ENCODE assay signal across 27 cellular contexts in the genomic region with DNA sequence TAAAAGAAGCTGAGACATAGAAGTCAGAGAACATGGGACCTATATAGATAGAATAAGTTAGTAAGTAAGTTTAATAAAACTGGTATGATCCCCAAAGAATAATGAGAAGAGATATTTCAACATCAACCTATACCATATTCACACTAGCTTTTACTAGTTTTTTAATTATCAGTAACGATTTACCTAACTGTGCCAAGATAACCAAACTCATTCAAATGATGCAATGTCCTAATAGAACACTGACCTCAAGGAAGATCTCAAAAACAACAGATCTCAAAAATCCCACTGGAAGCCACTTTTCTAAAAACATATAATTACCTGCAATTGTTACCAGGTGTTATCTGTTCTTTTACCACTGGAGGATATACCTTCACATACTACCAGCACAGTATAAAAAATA. TPM values are rescaled to one million over a fixed set of nuclear protein-coding genes. Genes with fewer than 3 reads are reported as not detected.
DNase-seq lines count a peak whose midpoint lies in the region; ATAC-seq, FAIRE-seq and TF ChIP-seq lines count a peak whose summit lies in the region.
"Had no signal": no experiment of that assay in that cellular context is flagged by ENCODE, and none has a peak within 500 bp of the region (broad histone marks: within the 10 kb centered on the region; RNA-seq: fewer than 3 reads in every experiment).

No MANE protein-coding gene starts in this region.

- WGBS in right lobe of liver (ENCODE audit: insufficient coverage, low coverage, low lambda C conversion rate, missing lambda C conversion rate), result 40% methylated on average over 1 of the region's 1 CpG
- 96% methylated on average over 1 of the region's 1 CpG for WGBS in HepG2 (ENCODE audit: low lambda C conversion rate)

- H3K79me2 ChIP-seq in HepG2 (ENCODE audit: insufficient read depth, low read length), result peaks cover 9% of the 10 kb centered on the region

- no peak for DNase-seq in right lobe of liver
- DNase-seq in HepG2 (ENCODE audit: low spot score), result no peak
- no peak for DNase-seq in WTC11 (ENCODE audit: low spot score)
- no peak for DNase-seq in endothelial cell (ENCODE audit: low spot score)
- DNase-seq in mesothelial cell of epicardium (ENCODE audit: low spot score in 2 of 2, unreplicated experiment in 2 of 2), result no peak
- DNase-seq in activated CD4-positive, alpha-beta T cell treated with anti-CD3 and anti-CD28 coated beads for 4 hours, result no peak
- DNase-seq in uterus, result no peak
- DNase-seq: 8988T; ACHN; BE2C; CD4-positive, alpha-beta T cell; CD8-positive, alpha-beta memory T cell; DMS 273 treated with DMSO at 0.1 percent for 48 hours; DMS79; EL; GDM1; GM23248; H9; HFFc6 had no signal

- H3K4me3 Mint-ChIP-seq in WTC11, result no peak overlapping the region
- H3K4me3 Mint-ChIP-seq in endothelial cell (ENCODE audit: unreplicated experiment), result no peak overlapping the region
- no peak overlapping the region for H3K4me3 Mint-ChIP-seq in mesothelial cell of epicardium
- no peak overlapping the region for H3K4me3 Mint-ChIP-seq in stimulated activated memory B cell treated with anti-CD40 and anti-IgM and Interleukin-4, amounts not matched to agents 10 μg/mL and 1 μg/mL and 100 μg/mL, for 72 hours
- H3K4me3 Mint-ChIP-seq: CD14-positive monocyte; CD4-positive, alpha-beta T cell; H9; HFFc6 had no signal

- no peak for TF ChIP-seq CTCF in right lobe of liver (IDR thresholded peaks at IDR 0.05)
- TF ChIP-seq CTCF in HepG2 (CRISPR knock-in tag; IDR thresholded peaks at IDR 0.05), result no peak
- TF ChIP-seq CTCF in WTC11 (IDR thresholded peaks at IDR 0.05), result no peak
- no peak for TF ChIP-seq CTCF in endothelial cell (IDR thresholded peaks at IDR 0.05; ENCODE audit: unreplicated experiment)
- TF ChIP-seq CTCF in mesothelial cell of epicardium (IDR thresholded peaks at IDR 0.05; ENCODE audit: unreplicated experiment), result no peak
- TF ChIP-seq CTCF in uterus (IDR thresholded peaks at IDR 0.05), result no peak

- H3K4me1 Mint-ChIP-seq in WTC11, result no peaks in the 10 kb centered on the region
- peaks cover 8% of the 10 kb centered on the region for H3K4me1 Mint-ChIP-seq in endothelial cell (ENCODE audit: unreplicated experiment)
- peaks cover 4% of the 10 kb centered on the region for H3K4me1 Mint-ChIP-seq in mesothelial cell of epicardium
- peaks cover 19% of the 10 kb centered on the region for H3K4me1 Mint-ChIP-seq in stimulated activated memory B cell treated with anti-CD40 and anti-IgM and Interleukin-4, amounts not matched to agents 10 μg/mL and 1 μg/mL and 100 μg/mL, for 72 hours
- H3K4me1 Mint-ChIP-seq: CD14-positive monocyte, H9 had no signal

- TF ChIP-seq RAD21 in HepG2 (CRISPR knock-in tag; IDR thresholded peaks at IDR 0.05), result no peak

- H3K4me2 ChIP-seq in HepG2 (ENCODE audit: low read depth, low read length), result no peak overlapping the region
- H3K4me2 ChIP-seq: A549; BLaER1 treated with 17β-estradiol and CSF1 and Interleukin-3, amounts not matched to agents 10 nM and 100 nM had no signal

- ATAC-seq in right lobe of liver (peak; percentile 20 to 77 (median 60)), HepG2 (no peak), WTC11 (no peak)
- no peak for ATAC-seq in stimulated activated memory B cell treated with anti-CD40 and anti-IgM and Interleukin-4, amounts not matched to agents 10 μg/mL and 1 μg/mL and 100 μg/mL, for 72 hours
- ATAC-seq: A549, HCT116 had no signal

- CTCF ChIA-PET in HepG2 (lab: Yijun Ruan, JAX; ENCODE audit: low intra/inter-chr PET ratio, low total read pairs) (no interaction called here), WTC11 (lab: Charles Lee) (no interaction called here)

- H3K27me3 ChIP-seq in right lobe of liver, result no peaks in the 10 kb centered on the region
- H3K27me3 ChIP-seq in HepG2 (ENCODE audit: control insufficient read depth in 1 of 2, insufficient read depth in 2 of 2, low read length in 2 of 2), result no peaks in the 10 kb centered on the region
- H3K27me3 ChIP-seq in uterus, result no peaks in the 10 kb centered on the region
- H3K27me3 ChIP-seq: BE2C; BLaER1 treated with 17β-estradiol and CSF1 and Interleukin-3, amounts not matched to agents 10 nM and 100 nM had no signal

- no peak for FAIRE-seq in HepG2 (lab: Jason Lieb, UNC)
- FAIRE-seq: A549, D721Med, GM12891, GM18507 had no signal

- intact Hi-C loops in right lobe of liver (cut with DNase I) (no loop called here), HepG2 (cut with micrococcal nuclease; ENCODE audit: unreplicated experiment) (no loop called here), uterus (cut with DNase I; ENCODE audit: low total_unique reads) (no loop called here)

- no peak overlapping the region for H2AFZ ChIP-seq in HepG2 (ENCODE audit: low read length)
- H2AFZ ChIP-seq: GM23248 had no signal

- in situ Hi-C loops in HepG2 (cut with HindIII; ENCODE audit: extremely low pct_ligation_motif_present, low pct_unique_long_range_greater_than_20kb), result no loop called here

- H3K9me3 Mint-ChIP-seq in WTC11 (no peaks in the 10 kb centered on the region), endothelial cell (ENCODE audit: unreplicated experiment) (no peaks in the 10 kb centered on the region), mesothelial cell of epicardium (no peaks in the 10 kb centered on the region)
- no peaks in the 10 kb centered on the region for H3K9me3 Mint-ChIP-seq in stimulated activated memory B cell treated with anti-CD40 and anti-IgM and Interleukin-4, amounts not matched to agents 10 μg/mL and 1 μg/mL and 100 μg/mL, for 72 hours
- H3K9me3 Mint-ChIP-seq: CD14-positive monocyte; CD4-positive, alpha-beta T cell; CD8-positive, alpha-beta memory T cell; H9; HFFc6 had no signal

- no TSS peak for BruUV-seq in HepG2 (replicated peaks; lab: Mats Ljungman, UMichigan)

- H3K9ac ChIP-seq in HepG2 (ENCODE audit: insufficient read depth, low read depth, low read length), result no peak overlapping the region
- H3K9ac ChIP-seq: BLaER1 treated with 17β-estradiol and CSF1 and Interleukin-3, amounts not matched to agents 10 nM and 100 nM; GM23248 had no signal

- H3K36me3 ChIP-seq in right lobe of liver (no peaks in the 10 kb centered on the region), HepG2 (replicated peaks in 1 of 2; ENCODE audit: control insufficient read depth in 1 of 2, insufficient read depth in 2 of 2, low read length in 2 of 2) (peaks cover 0 to 6% of the 10 kb centered on the region in 2 experiments; a peak in 1 of 5 replicates), uterus (no peaks in the 10 kb centered on the region)
- H3K36me3 ChIP-seq: BE2C had no signal

- H4K20me1 ChIP-seq in HepG2 (ENCODE audit: insufficient read depth, low read length), result no peaks in the 10 kb centered on the region

- POLR2A ChIA-PET in HepG2 (lab: Yijun Ruan, JAX) (interaction anchor here (0.8 kb wide), 1 partner anchor 39 kb away, joined by 3 read pairs; the partner anchor contains the start of gene ANKRD13C), WTC11 (lab: Charles Lee) (interaction anchor here (0.7 to 0.8 kb wide), 2 partner anchors 33 to 96 kb away, joined by 3 read pairs; partner anchors contain the start of gene CTH)

- TF ChIP-seq POLR2A in right lobe of liver (IDR thresholded peaks at IDR 0.05), result no peak
- no peak for TF ChIP-seq POLR2A in HepG2 (IDR thresholded peaks at IDR 0.05; ENCODE audit: insufficient read depth in 1 of 2, low read depth in 2 of 2, low read length in 2 of 2)
- TF ChIP-seq POLR2A in uterus (IDR thresholded peaks at IDR 0.05), result no peak

- no peak for TF ChIP-seq EP300 in HepG2 (IDR thresholded peaks at IDR 0.05; ENCODE audit: low read depth in 2 of 2, low read length in 2 of 2)
- TF ChIP-seq EP300 in HepG2 (CRISPR knock-in tag; IDR thresholded peaks at IDR 0.05; ENCODE audit: borderline replicate concordance), result no peak

- H3K9me3 ChIP-seq in right lobe of liver (no peaks in the 10 kb centered on the region), HepG2 (ENCODE audit: low read length) (no peaks in the 10 kb centered on the region), uterus (no peaks in the 10 kb centered on the region)
- H3K9me3 ChIP-seq: A549; BE2C; BLaER1 treated with 17β-estradiol and CSF1 and Interleukin-3, amounts not matched to agents 10 nM and 100 nM had no signal

- H3K27ac ChIP-seq in right lobe of liver, result peak overlapping the region in 2 of 3 donors; percentile 27 to 30
- H3K27ac ChIP-seq in HepG2 (ENCODE audit: extremely low read length, insufficient read depth, low read length), result no peak overlapping the region
- no peak overlapping the region for H3K27ac ChIP-seq in uterus
- H3K27ac ChIP-seq: A549; BLaER1 treated with 17β-estradiol and CSF1 and Interleukin-3, amounts not matched to agents 10 nM and 100 nM; GM23248 had no signal

- H3K27ac Mint-ChIP-seq in WTC11 (peak overlapping the region; percentile 54), endothelial cell (ENCODE audit: unreplicated experiment) (peak overlapping the region; percentile 32), mesothelial cell of epicardium (peak overlapping the region; percentile 15)
- H3K27ac Mint-ChIP-seq in stimulated activated memory B cell treated with anti-CD40 and anti-IgM and Interleukin-4, amounts not matched to agents 10 μg/mL and 1 μg/mL and 100 μg/mL, for 72 hours, result no peak overlapping the region
- H3K27ac Mint-ChIP-seq: CD14-positive monocyte; CD4-positive, alpha-beta T cell; H9; HFFc6 had no signal

- H3K4me3 ChIP-seq in right lobe of liver (no peak overlapping the region), HepG2 (replicated peaks in 1 of 3; ENCODE audit: insufficient read depth in 1 of 3, low read depth in 2 of 3, low read length in 3 of 3) (no peak overlapping the region), uterus (no peak overlapping the region)
- H3K4me3 ChIP-seq: A549; BLaER1 treated with 17β-estradiol and CSF1 and Interleukin-3, amounts not matched to agents 10 nM and 100 nM; GM23248 had no signal

- H3K27me3 Mint-ChIP-seq in WTC11 (ENCODE audit: low read depth) (no peaks in the 10 kb centered on the region), endothelial cell (ENCODE audit: unreplicated experiment) (no peaks in the 10 kb centered on the region), mesothelial cell of epicardium (ENCODE audit: low read depth) (no peaks in the 10 kb centered on the region)
- no peaks in the 10 kb centered on the region for H3K27me3 Mint-ChIP-seq in stimulated activated memory B cell treated with anti-CD40 and anti-IgM and Interleukin-4, amounts not matched to agents 10 μg/mL and 1 μg/mL and 100 μg/mL, for 72 hours
- H3K27me3 Mint-ChIP-seq: CD4-positive, alpha-beta T cell; CD8-positive, alpha-beta memory T cell had no signal

- peaks cover 0 to 25% (median 0%) of the 10 kb centered on the region in 4 donors for H3K4me1 ChIP-seq in right lobe of liver
- no peaks in the 10 kb centered on the region for H3K4me1 ChIP-seq in HepG2 (ENCODE audit: insufficient read depth, low read length)
- H3K4me1 ChIP-seq in uterus, result peaks cover 0 to 8% of the 10 kb centered on the region in 2 donors
- H3K4me1 ChIP-seq: BE2C had no signal

- H3K36me3 Mint-ChIP-seq in WTC11 (no peaks in the 10 kb centered on the region), endothelial cell (ENCODE audit: low read depth, unreplicated experiment) (no peaks in the 10 kb centered on the region), mesothelial cell of epicardium (peaks cover 8% of the 10 kb centered on the region)
- peaks cover 20% of the 10 kb centered on the region for H3K36me3 Mint-ChIP-seq in stimulated activated memory B cell treated with anti-CD40 and anti-IgM and Interleukin-4, amounts not matched to agents 10 μg/mL and 1 μg/mL and 100 μg/mL, for 72 hours

RNA-seq across cellular contexts. Expression of gene ANKRD13C, which starts 38.7 kb away (rescaled TPM):
- 1 to 10 TPM; 6.4 to 8.9 (median 7.3) TPM for total RNA-seq in right lobe of liver
- total RNA-seq in HepG2 (2016; rRNA removed; fragmentation: Illumina TruSeq; extraction: Trizol), result 17.6 and 18.8 TPM in 2 replicates
- 62.2 and 62.6 TPM in 2 replicates for total RNA-seq in HepG2 (2016; cell fraction: cytosol; rRNA removed; fragmentation: Illumina TruSeq; extraction: Trizol; ENCODE audit: low read depth)
- 16.1 and 18.3 TPM in 2 replicates for total RNA-seq in HepG2 (2016; cell fraction: insoluble cytoplasmic fraction; rRNA removed; fragmentation: Illumina TruSeq; extraction: Trizol)
- total RNA-seq in HepG2 (2016; cell fraction: membrane; rRNA removed; fragmentation: Illumina TruSeq; extraction: Trizol), result 23.5 and 24.6 TPM in 2 replicates
- total RNA-seq in HepG2 (2016; cell fraction: nucleus; rRNA removed; fragmentation: Illumina TruSeq; extraction: Trizol), result 18.4 and 21.6 TPM in 2 replicates
- 5.3 and 6.2 TPM in 2 replicates for polyA plus RNA-seq in HepG2 (2011; rRNA removed)
- 3.4 and 3.7 TPM in 2 replicates for polyA plus RNA-seq in HepG2 (2011; cell fraction: cytosol; rRNA removed)
- polyA plus RNA-seq in HepG2 (2011; cell fraction: nucleus; rRNA removed), result 9.3 and 9.6 TPM in 2 replicates
- 8.0 and 8.8 TPM in 2 replicates for polyA plus RNA-seq in HepG2 (2012)
- polyA plus RNA-seq in HepG2 (2016; cell fraction: cytosol; fragmentation: Illumina TruSeq; extraction: Trizol; ENCODE audit: low read depth), result 1.6 and 2.2 TPM in 2 replicates
- polyA plus RNA-seq in HepG2 (2016; cell fraction: insoluble cytoplasmic fraction; fragmentation: Illumina TruSeq; extraction: Trizol; ENCODE audit: low read depth), result 17.0 and 17.6 TPM in 2 replicates
- polyA plus RNA-seq in HepG2 (2016; cell fraction: membrane; fragmentation: Illumina TruSeq; extraction: Trizol; ENCODE audit: low read depth), result 7.0 TPM in 2 replicates
- 14.0 and 20.5 TPM in 2 replicates for polyA plus RNA-seq in HepG2 (2016; cell fraction: nucleus; fragmentation: Illumina TruSeq; extraction: Trizol; ENCODE audit: insufficient read depth, low read depth)
- 10.5 and 13.4 TPM in 2 replicates for polyA minus RNA-seq in HepG2 (2011; rRNA and poly(A)+ RNA removed; ENCODE audit: low replicate concordance)
- 8.9 and 9.1 TPM in 2 replicates for polyA minus RNA-seq in HepG2 (2011; cell fraction: cytosol; rRNA and poly(A)+ RNA removed)
- polyA minus RNA-seq in HepG2 (2011; cell fraction: nucleus; rRNA and poly(A)+ RNA removed), result 42.4 and 46.0 TPM in 2 replicates
- 20.0 to 22.5 TPM (median 21.0 TPM) in 3 replicates for total RNA-seq in WTC11 (2021)
- 20.9 TPM for total RNA-seq in endothelial cell (ENCODE audit: unreplicated experiment)
- 23.0 to 23.7 TPM (median 23.4 TPM) in 3 replicates for total RNA-seq in mesothelial cell of epicardium
- 10 to 100 TPM; 28.7 to 59.5 (median 32.6) TPM for total RNA-seq in uterus

Comparison
In these comparisons a context has a peak if more than half of its experiments do, and no peak if none do; other contexts are left out.
1. ATAC-seq: peak in right lobe of liver (4 of 4); none in HepG2 (single experiment), WTC11 (single experiment) and stimulated activated memory B cell treated with anti-CD40 and anti-IgM and Interleukin-4, amounts not matched to agents 10 μg/mL and 1 μg/mL and 100 μg/mL, for 72 hours (single experiment).
2. H3K27ac ChIP-seq: peak in right lobe of liver (2 of 3); none in HepG2 (single experiment) and uterus (0 of 2).